In genomic region chr2:240992572-240993291, GRCh38 we compare ENCODE assay signal across 11 cellular contexts. TPM values are rescaled to one million over a fixed set of nuclear protein-coding genes. Genes with fewer than 3 reads are reported as not detected.
DNase-seq lines count a peak whose midpoint lies in the region; ATAC-seq, FAIRE-seq and TF ChIP-seq lines count a peak whose summit lies in the region.
"Had no signal": no experiment of that assay in that cellular context is flagged by ENCODE, and none has a peak within 500 bp of the region (broad histone marks: within the 10 kb centered on the region; RNA-seq: fewer than 3 reads in every experiment).

No MANE protein-coding gene starts in this region.

- H3K9me3 Mint-ChIP-seq in endodermal cell, result no peaks in the 10 kb centered on the region

- intact Hi-C loops in Right ventricle myocardium inferior (cut with DNase I) (loop anchor here (5.0 kb wide), 1 partner anchor 80 kb away; no protein-coding TSS in a partner anchor), pancreas (cut with DNase I) (no loop called here), aorta (cut with DNase I) (loop anchor here in 1 of 2 donors (5.0 to 10.0 kb wide), 2 partner anchors 75 to 428 kb away; partner anchors contain the start of genes DUSP28 and RNPEPL1)

- 89 to 94% methylated on average over 14 to 20 of the region's 20 CpGs for WGBS in endodermal cell (ENCODE audit: insufficient coverage in 1 of 2, insufficient read length in 1 of 2), 2 experiments
- WGBS in pancreas, 2 donors, result 77 to 86% methylated on average over 20 of the region's 20 CpGs
- 93 to 94% methylated on average over 20 of the region's 20 CpGs for WGBS in aorta, 2 donors

- peaks cover 6% of the 10 kb centered on the region for H3K27me3 Mint-ChIP-seq in endodermal cell (ENCODE audit: insufficient read depth)

- ATAC-seq in Right ventricle myocardium inferior, result no peak
- no peak for ATAC-seq in pancreas
- ATAC-seq in aorta (ENCODE audit: low FRiP score), result no peak
- no peak for ATAC-seq in GM19351 (IDR thresholded peaks at IDR 0.05; ENCODE audit: unreplicated experiment)

- FAIRE-seq in pancreas (lab: Jason Lieb, UNC), result no peak
- FAIRE-seq: islet of Langerhans had no signal

- peaks cover 1% of the 10 kb centered on the region for H3K4me1 Mint-ChIP-seq in endodermal cell

- H3K9ac ChIP-seq in endodermal cell (ENCODE audit: extremely low read depth, low read length, poor library complexity, severe bottlenecking), result no peak overlapping the region
- H3K9ac ChIP-seq: parathyroid adenoma had no signal

- peaks cover 0 to 48% of the 10 kb centered on the region in 2 donors for H3K4me1 ChIP-seq in right atrium auricular region
- no peaks in the 10 kb centered on the region for H3K4me1 ChIP-seq in endodermal cell (ENCODE audit: control insufficient read depth, insufficient read depth, low read length)
- peaks cover 14 to 18% (median 16%) of the 10 kb centered on the region in 3 donors for H3K4me1 ChIP-seq in pancreas
- H3K4me1 ChIP-seq in aorta (ENCODE audit: control insufficient read depth in 1 of 2, insufficient read depth in 2 of 2, low read length in 2 of 2), result peaks cover 0 to 6% of the 10 kb centered on the region in 2 donors

- TF ChIP-seq CTCF in right atrium auricular region (IDR thresholded peaks at IDR 0.05) (no peak), endodermal cell (conservative IDR thresholded peaks at IDR 0.05) (no peak), pancreas (IDR thresholded peaks at IDR 0.05) (no peak)

- no peak overlapping the region for H3K4me3 ChIP-seq in right atrium auricular region
- no peak overlapping the region for H3K4me3 ChIP-seq in endodermal cell (ENCODE audit: low read length)
- H3K4me3 ChIP-seq in pancreas, result no peak overlapping the region
- no peak overlapping the region for H3K4me3 ChIP-seq in aorta (ENCODE audit: low read length in 2 of 2)

- H3K27ac Mint-ChIP-seq in endodermal cell, result no peak overlapping the region

- no peaks in the 10 kb centered on the region for H3K36me3 Mint-ChIP-seq in endodermal cell (ENCODE audit: low read depth)

- peak overlapping the region in 1 of 2 donors; percentile 57 for H3K27ac ChIP-seq in right atrium auricular region
- no peak overlapping the region for H3K27ac ChIP-seq in endodermal cell (ENCODE audit: low read depth, low read length)
- H3K27ac ChIP-seq in pancreas, result peak overlapping the region in 3 of 4 donors; percentile 16 to 76 (median 67)
- peak overlapping the region; percentile 15 to 94 for H3K27ac ChIP-seq in aorta (ENCODE audit: low read depth in 1 of 2, low read length in 2 of 2)

- H3K36me3 ChIP-seq in right atrium auricular region (no peaks in the 10 kb centered on the region), endodermal cell (ENCODE audit: control insufficient read depth, insufficient read depth, low read length) (no peaks in the 10 kb centered on the region), pancreas (no peaks in the 10 kb centered on the region), aorta (ENCODE audit: control insufficient read depth in 1 of 2, insufficient read depth in 2 of 2, low read length in 1 of 2) (no peaks in the 10 kb centered on the region)

- no peak overlapping the region for H3K4me3 Mint-ChIP-seq in endodermal cell

- H3K27me3 ChIP-seq in right atrium auricular region, result no peaks in the 10 kb centered on the region
- H3K27me3 ChIP-seq in endodermal cell (ENCODE audit: control insufficient read depth, insufficient read depth, low read length, poor library complexity, severe bottlenecking), result peaks cover 11% of the 10 kb centered on the region
- H3K27me3 ChIP-seq in pancreas, result no peaks in the 10 kb centered on the region
- H3K27me3 ChIP-seq in aorta (ENCODE audit: control insufficient read depth in 1 of 2, insufficient read depth in 2 of 2, low read length in 1 of 2), result no peaks in the 10 kb centered on the region

- no peaks in the 10 kb centered on the region for H3K9me3 ChIP-seq in right atrium auricular region
- no peaks in the 10 kb centered on the region for H3K9me3 ChIP-seq in endodermal cell (ENCODE audit: control insufficient read depth, low read length)
- no peaks in the 10 kb centered on the region for H3K9me3 ChIP-seq in pancreas
- H3K9me3 ChIP-seq in aorta (ENCODE audit: control insufficient read depth, low read length), result no peaks in the 10 kb centered on the region

- peak; percentile 54 for DNase-seq in Right ventricle myocardium inferior (ENCODE audit: missing footprints)
- no peak for DNase-seq in right atrium auricular region (ENCODE audit: low spot score)
- peak; percentile 36 for DNase-seq in endodermal cell
- peak in 2 of 6 donors; percentile 16 to 44 for DNase-seq in pancreas
- DNase-seq in aorta, result peak in 1 of 2 donors; percentile 49
- no peak for DNase-seq in NCI-H1694 (lab: John Stamatoyannopoulos, UW)
- no peak for DNase-seq in NCI-H1436 (lab: John Stamatoyannopoulos, UW)
- DNase-seq: NCI-H748 treated with DMSO at 0.1 percent for 48 hours had no signal

RNA-seq across cellular contexts. Expression of gene SNED1, which starts 5.7 kb away (rescaled TPM):
- total RNA-seq in Right ventricle myocardium inferior (6.7 TPM), right atrium auricular region (10 to 100 TPM in 1 of 2 donors, 1 to 10 TPM in 1; 9.9 to 16.4 TPM), endodermal cell (1 to 10 TPM in 1 of 2 donors, under 1 TPM in 1; 0.66 to 4.5 TPM), pancreas (10 to 100 TPM in 2 of 6 donors, 1 to 10 TPM in 4; 6.6 to 19.2 (median 9.6) TPM), aorta (100 to 1,000 TPM; 108 to 149 TPM)
- 0.96 TPM for polyA plus RNA-seq in endodermal cell (2013, experiment 1 of 2)
- polyA plus RNA-seq in endodermal cell (2013, experiment 2 of 2), result 0.25 TPM
- polyA plus RNA-seq in pancreas (10 to 100 TPM; 12.9 to 13.2 TPM), aorta (10 to 100 TPM in 1 of 2 donors, 1 to 10 TPM in 1; 5.9 to 27.3 TPM)

Comparison
In these comparisons a context has a peak if more than half of its experiments do, and no peak if none do; other contexts are left out.
1. DNase-seq: peak in Right ventricle myocardium inferior (single experiment) and endodermal cell (single experiment); none in right atrium auricular region (single experiment), NCI-H1694 (single experiment) and NCI-H1436 (single experiment).
2. RNA of gene SNED1, which starts 5.7 kb away (total RNA-seq): 108 to 149 TPM in aorta; 9.9 to 16.4 TPM in right atrium auricular region, 6.6 to 19.2 TPM in pancreas, 6.7 TPM in Right ventricle myocardium inferior (single experiment) and 0.66 to 4.5 TPM in endodermal cell; every median in the first group is over 4 times any median in the second.